8 cellular contexts compared by ENCODE assay signal in genomic region chr11:32891657-32892354, GRCh38. TPM values are rescaled to one million over a fixed set of nuclear protein-coding genes. Genes with fewer than 3 reads are reported as not detected.
DNase-seq lines count a peak whose midpoint lies in the region; ATAC-seq and TF ChIP-seq lines count a peak whose summit lies in the region.

No MANE protein-coding gene starts in this region.

- H3K36me3 Mint-ChIP-seq in activated T-helper 2 cell treated with anti-CD3 and anti-CD28 coated beads, Interferon-gamma antibody, Interleukin-2, Interleukin-4, amounts not matched to agents 10 μg/mL and 5 μg/mL and 100 μg/mL, durations not matched to agents 14 hours and 24 hours and 36 hours (ENCODE audit: low read depth) = peaks cover 7% of the 10 kb centered on the region

- no peaks in the 10 kb centered on the region for H3K9me2 ChIP-seq in MM.1S (replicated peaks; ENCODE audit: insufficient read depth, low read length)

- H3K27ac Mint-ChIP-seq in activated T-helper 2 cell treated with anti-CD3 and anti-CD28 coated beads, Interferon-gamma antibody, Interleukin-2, Interleukin-4, amounts not matched to agents 10 μg/mL and 5 μg/mL and 100 μg/mL, durations not matched to agents 14 hours and 24 hours and 36 hours = peak overlapping the region; percentile 83

- H3K9me3 ChIP-seq in MM.1S (replicated peaks; ENCODE audit: insufficient read depth, low read length) = no peaks in the 10 kb centered on the region
- peaks cover 4% of the 10 kb centered on the region for H3K9me3 ChIP-seq in iPS-18c (ENCODE audit: control insufficient read depth, insufficient read depth, low read length)

- H3K4me2 ChIP-seq in MM.1S (ENCODE audit: low read depth, low read length) = peak overlapping the region; percentile 83

- peaks cover 10% of the 10 kb centered on the region for H3F3A ChIP-seq in MM.1S (ENCODE audit: insufficient read depth, low read length)

- intact Hi-C loops in activated T-helper 2 cell treated with anti-CD3 and anti-CD28 coated beads, Interferon-gamma antibody, Interleukin-2, Interleukin-4, amounts not matched to agents 10 μg/mL and 5 μg/mL and 100 μg/mL, durations not matched to agents 14 hours and 24 hours and 36 hours (cut with micrococcal nuclease) = loop anchor here (1.0 to 5.0 kb wide), 4 partner anchors 63 to 310 kb away; partner anchors contain the start of genes EIF3M and PRRG4

- H3K27ac ChIP-seq in MM.1S (ENCODE audit: low read length) = peak overlapping the region; percentile 67; the same call in 1 of the 2 replicates

- H3K4me1 ChIP-seq in MM.1S (ENCODE audit: low read length) = 0 out of 2 replicates have a peak, but pooled peaks cover 10% of the 10 kb centered on the region

- DNase-seq in NCI-H2029 treated with DMSO at 0.1 percent for 48 hours (lab: John Stamatoyannopoulos, UW) = peak; percentile 37
- no peak for DNase-seq in NCI-H2029 (lab: John Stamatoyannopoulos, UW)
- DNase-seq in MM.1S = no peak
- DNase-seq in activated T-helper 2 cell treated with anti-CD3 and anti-CD28 coated beads, Interferon-gamma antibody, Interleukin-2, Interleukin-4, amounts not matched to agents 10 μg/mL and 5 μg/mL and 100 μg/mL, durations not matched to agents 14 hours and 24 hours and 36 hours (ENCODE audit: low spot score) = no peak
- peak; percentile 55 for DNase-seq in stimulated activated naive CD8-positive, alpha-beta T cell treated with anti-CD3 and anti-CD28 coated beads, Interleukin-15, Interleukin-2, amounts not matched to agents 100 U/mL and 50 U/mL, for 24 hours
- no peak for DNase-seq in stimulated activated CD4-positive, alpha-beta T cell treated with anti-CD3 and anti-CD28 coated beads, Interleukin-2, amount 100 ng/mL, for 48 hours
- DNase-seq in NK-92 treated with Interleukin-12 subunit alpha and Interleukin-12 subunit beta, amount 100 ng/mL, for 24 hours (lab: John Stamatoyannopoulos, UW) = no peak

- H3K79me2 ChIP-seq in MM.1S (ENCODE audit: low read length) = peaks cover 36% of the 10 kb centered on the region

- H3K36me3 ChIP-seq in MM.1S (replicated peaks; ENCODE audit: insufficient read depth, low read length) = no peaks in the 10 kb centered on the region

- no peak for TF ChIP-seq CTCF in MM.1S (IDR thresholded peaks at IDR 0.05; ENCODE audit: low read length)

- H3K9me3 Mint-ChIP-seq in activated T-helper 2 cell treated with anti-CD3 and anti-CD28 coated beads, Interferon-gamma antibody, Interleukin-2, Interleukin-4, amounts not matched to agents 10 μg/mL and 5 μg/mL and 100 μg/mL, durations not matched to agents 14 hours and 24 hours and 36 hours = no peaks in the 10 kb centered on the region

- peak overlapping the region; percentile 97 for H2AFZ ChIP-seq in MM.1S (ENCODE audit: low read length)

- H3K4me1 Mint-ChIP-seq in activated T-helper 2 cell treated with anti-CD3 and anti-CD28 coated beads, Interferon-gamma antibody, Interleukin-2, Interleukin-4, amounts not matched to agents 10 μg/mL and 5 μg/mL and 100 μg/mL, durations not matched to agents 14 hours and 24 hours and 36 hours (ENCODE audit: low read depth) = peaks cover 21% of the 10 kb centered on the region

- H3K27me3 ChIP-seq in MM.1S (replicated peaks; ENCODE audit: insufficient read depth, low read length) = no peaks in the 10 kb centered on the region

- no peak for ATAC-seq in stimulated activated naive CD8-positive, alpha-beta T cell treated with anti-CD3 and anti-CD28 coated beads, Interleukin-15, Interleukin-2, amounts not matched to agents 100 U/mL and 50 U/mL, for 24 hours

- H3K27me3 Mint-ChIP-seq in activated T-helper 2 cell treated with anti-CD3 and anti-CD28 coated beads, Interferon-gamma antibody, Interleukin-2, Interleukin-4, amounts not matched to agents 10 μg/mL and 5 μg/mL and 100 μg/mL, durations not matched to agents 14 hours and 24 hours and 36 hours (ENCODE audit: low read depth) = peaks cover 8% of the 10 kb centered on the region

- H4K20me1 ChIP-seq in MM.1S (ENCODE audit: insufficient read depth, low read length) = no peaks in the 10 kb centered on the region

- H3K4me3 Mint-ChIP-seq in activated T-helper 2 cell treated with anti-CD3 and anti-CD28 coated beads, Interferon-gamma antibody, Interleukin-2, Interleukin-4, amounts not matched to agents 10 μg/mL and 5 μg/mL and 100 μg/mL, durations not matched to agents 14 hours and 24 hours and 36 hours (ENCODE audit: low read depth) = peak overlapping the region; percentile 82

- peak overlapping the region; percentile 88 for H3K4me3 ChIP-seq in MM.1S (ENCODE audit: low read length)
- H3K4me3 ChIP-seq in iPS-18c (ENCODE audit: insufficient read depth, low read depth, low read length) = peak overlapping the region; percentile 71

- H3K9ac ChIP-seq in MM.1S (ENCODE audit: low read length) = peak overlapping the region; percentile 94

RNA-seq across cellular contexts. Expression of gene QSER1, which starts 0.8 kb away (rescaled TPM):
- total RNA-seq in activated T-helper 2 cell treated with anti-CD3 and anti-CD28 coated beads, Interferon-gamma antibody, Interleukin-2, Interleukin-4, amounts not matched to agents 10 μg/mL and 5 μg/mL and 100 μg/mL, durations not matched to agents 14 hours and 24 hours and 36 hours = 17.9 and 18.2 TPM in 2 replicates

Comparison
In these comparisons a context has a peak if more than half of its experiments do, and no peak if none do; other contexts are left out.
1. DNase-seq: peak in NCI-H2029 treated with DMSO at 0.1 percent for 48 hours (single experiment) and stimulated activated naive CD8-positive, alpha-beta T cell treated with anti-CD3 and anti-CD28 coated beads, Interleukin-15, Interleukin-2, amounts not matched to agents 100 U/mL and 50 U/mL, for 24 hours (single experiment); none in NCI-H2029 (single experiment), MM.1S (single experiment), activated T-helper 2 cell treated with anti-CD3 and anti-CD28 coated beads, Interferon-gamma antibody, Interleukin-2, Interleukin-4, amounts not matched to agents 10 μg/mL and 5 μg/mL and 100 μg/mL, durations not matched to agents 14 hours and 24 hours and 36 hours (single experiment), stimulated activated CD4-positive, alpha-beta T cell treated with anti-CD3 and anti-CD28 coated beads, Interleukin-2, amount 100 ng/mL, for 48 hours (0 of 2) and NK-92 treated with Interleukin-12 subunit alpha and Interleukin-12 subunit beta, amount 100 ng/mL, for 24 hours (single experiment).